In genomic region chr13:52159159-52159982, GRCh38 we compare ENCODE assay signal across 8 cellular contexts. TPM values are rescaled to one million over a fixed set of nuclear protein-coding genes. Genes with fewer than 3 reads are reported as not detected.
A peak's percentile ranks its signal among the peaks of the same experiment; 100 is the strongest.
DNase-seq lines count a peak whose midpoint lies in the region; ATAC-seq and TF ChIP-seq lines count a peak whose summit lies in the region.

Gene NEK3, minus strand, starts transcription at chr13:52159597. Its CDS starts 3,406 bp downstream, at chr13:52156191.

- H4K8ac ChIP-seq in trophoblast cell (ENCODE audit: low read depth, low read length): peak within 1 kb of the TSS; percentile 85

- 4 to 5% methylated on average over 47 to 53 of the region's 74 CpGs for WGBS in GM23248 (ENCODE audit: low coverage in 1 of 2, low lambda C conversion rate in 2 of 2, missing lambda C conversion rate in 2 of 2), 2 experiments
- 1 to 7% (median 3%) methylated on average over 19 to 74 of the region's 74 CpGs for WGBS in adrenal gland, 4 donors
- 2 to 6% (median 3%) methylated on average over 42 to 74 of the region's 74 CpGs for WGBS in heart left ventricle, 4 donors
- no CpG with 5 or more reads among the region's 74 CpGs for WGBS in trophoblast cell (ENCODE audit: extremely low coverage, insufficient coverage, insufficient read length)
- 3 to 5% methylated on average over 49 to 70 of the region's 74 CpGs for WGBS in tibial nerve, 2 donors

- H3K4me2 ChIP-seq in GM23248 (ENCODE audit: unreplicated experiment) (peak within 1 kb of the TSS; percentile 82), SU-DHL-6 (ENCODE audit: low read depth, low read length, poor library complexity, severe bottlenecking) (peak within 1 kb of the TSS; percentile 58), trophoblast cell (ENCODE audit: low read length) (peak within 1 kb of the TSS; percentile 97)

- H3F3A ChIP-seq in GM23248 (ENCODE audit: insufficient read depth) (peaks cover 29% of the 10 kb centered on the region; the same call in 1 of the 2 replicates), SU-DHL-6 (ENCODE audit: insufficient read depth) (no peaks in the 10 kb centered on the region)

- TF ChIP-seq CTCF in LNCaP clone FGC (IDR thresholded peaks at IDR 0.05; ENCODE audit: control insufficient read depth, extremely low read depth, insufficient read depth): no peak
- TF ChIP-seq CTCF in SU-DHL-6 (IDR thresholded peaks at IDR 0.05; ENCODE audit: insufficient read depth, low read length, poor library complexity, severe bottlenecking): no peak
- TF ChIP-seq CTCF in adrenal gland (IDR thresholded peaks at IDR 0.05): no peak
- TF ChIP-seq CTCF in heart left ventricle (IDR thresholded peaks at IDR 0.05): no peak
- TF ChIP-seq CTCF in tibial nerve (IDR thresholded peaks at IDR 0.05): peak in 2 of 5 experiments; percentile 4 to 9

- H3K27me3 ChIP-seq in GM23248 (replicated peaks; ENCODE audit: insufficient read depth) (no peaks in the 10 kb centered on the region), SU-DHL-6 (ENCODE audit: low read length) (no peaks in the 10 kb centered on the region), adrenal gland (no peaks in the 10 kb centered on the region), heart left ventricle (no peaks in the 10 kb centered on the region), trophoblast cell (ENCODE audit: insufficient read depth, low read length) (no peaks in the 10 kb centered on the region), tibial nerve (no peaks in the 10 kb centered on the region)

- H3K4me3 ChIP-seq in GM23248: peak within 1 kb of the TSS; percentile 87
- H3K4me3 ChIP-seq in LNCaP clone FGC (ENCODE audit: low read depth, low read length): peak within 1 kb of the TSS; percentile 62
- H3K4me3 ChIP-seq in SU-DHL-6 (ENCODE audit: insufficient read depth, low read length, poor library complexity, severe bottlenecking): peak within 1 kb of the TSS; percentile 50
- peak within 1 kb of the TSS in 2 of 4 donors; percentile 75 to 92 for H3K4me3 ChIP-seq in adrenal gland
- H3K4me3 ChIP-seq in heart left ventricle: peak within 1 kb of the TSS; percentile 73 to 99 (median 88)
- H3K4me3 ChIP-seq in trophoblast cell (ENCODE audit: low read depth, low read length): peak within 1 kb of the TSS; percentile 92
- peak within 1 kb of the TSS; percentile 61 to 96 (median 79) for H3K4me3 ChIP-seq in tibial nerve

- H3K36me3 ChIP-seq in GM23248 (ENCODE audit: low read depth) (no peaks in the 10 kb centered on the region), SU-DHL-6 (ENCODE audit: low read length) (no peaks in the 10 kb centered on the region), adrenal gland (replicated peaks in 1 of 2) (no peaks in the 10 kb centered on the region), heart left ventricle (peaks cover 0 to 14% (median 0%) of the 10 kb centered on the region in 9 donors), trophoblast cell (ENCODE audit: control insufficient read depth in 1 of 2, insufficient read depth in 2 of 2, low read length in 2 of 2) (no peaks in the 10 kb centered on the region), tibial nerve (peaks cover 0 to 11% (median 0%) of the 10 kb centered on the region in 3 donors)

- H2AK5ac ChIP-seq in trophoblast cell (ENCODE audit: low read length): no peak within 1 kb of the TSS

- peak within 1 kb of the TSS; percentile 66 for H3K27ac ChIP-seq in GM23248
- H3K27ac ChIP-seq in SU-DHL-6 (ENCODE audit: low read depth, low read length): no peak within 1 kb of the TSS
- peak within 1 kb of the TSS in 4 of 5 donors; percentile 6 to 84 (median 77) for H3K27ac ChIP-seq in adrenal gland
- peak within 1 kb of the TSS; percentile 81 to 98 (median 90) for H3K27ac ChIP-seq in heart left ventricle
- no peak within 1 kb of the TSS for H3K27ac ChIP-seq in trophoblast cell (ENCODE audit: low read depth, low read length)
- H3K27ac ChIP-seq in tibial nerve: peak within 1 kb of the TSS; percentile 85 to 98 (median 89)

- DNase-seq in ELF-1 (ENCODE audit: low read depth, low spot score): peak; percentile 83
- peak; percentile 84 for DNase-seq in GM23248
- DNase-seq in LNCaP clone FGC (ENCODE audit: low read depth): no peak
- peak; percentile 51 to 70 (median 61) for DNase-seq in adrenal gland
- peak; percentile 77 to 87 (median 84) for DNase-seq in heart left ventricle
- peak; percentile 33 to 59 for DNase-seq in trophoblast cell
- peak; percentile 41 to 44 for DNase-seq in tibial nerve (ENCODE audit: low spot score in 2 of 2)

- peak within 1 kb of the TSS; percentile 65 for H3K14ac ChIP-seq in trophoblast cell (ENCODE audit: low read length)

- H3K9ac ChIP-seq in GM23248 (peak within 1 kb of the TSS; percentile 89), SU-DHL-6 (ENCODE audit: low read length) (peak within 1 kb of the TSS; percentile 48), trophoblast cell (ENCODE audit: low read length) (peak within 1 kb of the TSS; percentile 85)

- H3K9me2 ChIP-seq in GM23248 (ENCODE audit: insufficient read depth) (no peaks in the 10 kb centered on the region), SU-DHL-6 (replicated peaks; ENCODE audit: insufficient read depth, low read length) (no peaks in the 10 kb centered on the region)

- peak within 1 kb of the TSS; percentile 65 for H2BK120ac ChIP-seq in trophoblast cell (ENCODE audit: insufficient read depth, low read length, poor library complexity)

- H3K9me3 ChIP-seq in GM23248 (ENCODE audit: low read depth) (no peaks in the 10 kb centered on the region), SU-DHL-6 (ENCODE audit: insufficient read depth, low read length) (no peaks in the 10 kb centered on the region), adrenal gland (replicated peaks in 1 of 3) (no peaks in the 10 kb centered on the region), heart left ventricle (no peaks in the 10 kb centered on the region), trophoblast cell (ENCODE audit: insufficient read depth, low read depth, low read length) (no peaks in the 10 kb centered on the region), tibial nerve (no peaks in the 10 kb centered on the region)

- TF ChIP-seq EP300 in tibial nerve (IDR thresholded peaks at IDR 0.05): peak in 1 of 2 donors; percentile 9

- in situ Hi-C loops in GM23248 (cut with MboI): no loop called here

- H3K18ac ChIP-seq in trophoblast cell (ENCODE audit: low read length): peak within 1 kb of the TSS; percentile 78

- H2BK5ac ChIP-seq in trophoblast cell (ENCODE audit: low read depth, low read length, poor library complexity): no peak within 1 kb of the TSS

- intact Hi-C loops in adrenal gland (cut with DNase I) (no loop called here), heart left ventricle (cut with DNase I) (loop anchor here in 4 of 10 donors (2.0 to 10.0 kb wide), 4 partner anchors 33 to 295 kb away; partner anchors contain the start of genes VPS36 (in 2 of the 4) and CKAP2 (in 1 of the 4))

- peak within 1 kb of the TSS; percentile 95 for H2AFZ ChIP-seq in GM23248
- H2AFZ ChIP-seq in SU-DHL-6 (ENCODE audit: low read depth, low read length, severe bottlenecking): peak within 1 kb of the TSS; percentile 78
- peak within 1 kb of the TSS; percentile 90 for H2AFZ ChIP-seq in trophoblast cell (ENCODE audit: insufficient read depth, low read length, poor library complexity)

- H4K91ac ChIP-seq in trophoblast cell (ENCODE audit: low read depth, low read length): peak within 1 kb of the TSS; percentile 79

- no peak within 1 kb of the TSS for H3K23ac ChIP-seq in trophoblast cell (ENCODE audit: low read length)

- H3K4me1 ChIP-seq in GM23248 (ENCODE audit: insufficient read depth) (peaks cover 31% of the 10 kb centered on the region), adrenal gland (replicated peaks in 1 of 2) (peaks cover 7 to 15% of the 10 kb centered on the region in 2 donors), heart left ventricle (peaks cover 0 to 46% (median 23%) of the 10 kb centered on the region in 12 donors), trophoblast cell (ENCODE audit: control insufficient read depth in 1 of 2, insufficient read depth in 2 of 2, low read length in 2 of 2) (no peaks in the 10 kb centered on the region), tibial nerve (peaks cover 0 to 63% (median 12%) of the 10 kb centered on the region in 4 donors)

- TF ChIP-seq POLR2A in adrenal gland (IDR thresholded peaks at IDR 0.05): no peak
- peak in 1 of 2 donors; percentile 30 for TF ChIP-seq POLR2A in heart left ventricle (IDR thresholded peaks at IDR 0.05)
- no peak for TF ChIP-seq POLR2A in tibial nerve (IDR thresholded peaks at IDR 0.05)

- H4K20me1 ChIP-seq in GM23248 (ENCODE audit: insufficient read depth) (no peaks in the 10 kb centered on the region), SU-DHL-6 (ENCODE audit: low read depth, low read length) (no peaks in the 10 kb centered on the region)

- no peak within 1 kb of the TSS for H2BK12ac ChIP-seq in trophoblast cell (ENCODE audit: low read length)

- peak within 1 kb of the TSS; percentile 65 for H4K12ac ChIP-seq in trophoblast cell (ENCODE audit: low read depth, low read length)

- peak; percentile 80 to 96 (median 93) for ATAC-seq in heart left ventricle

- peak within 1 kb of the TSS; percentile 29 for H3K4ac ChIP-seq in trophoblast cell (ENCODE audit: low read depth, low read length)

- peaks cover 4% of the 10 kb centered on the region for H3K79me1 ChIP-seq in trophoblast cell (ENCODE audit: low read length)

- H3K79me2 ChIP-seq in GM23248 (ENCODE audit: insufficient read depth) (peaks cover 13% of the 10 kb centered on the region; the same call in 1 of the 2 replicates), SU-DHL-6 (ENCODE audit: insufficient read depth, low read length) (no peaks in the 10 kb centered on the region), trophoblast cell (ENCODE audit: control insufficient read depth, insufficient read depth, low read length, poor library complexity) (peaks cover 4% of the 10 kb centered on the region)

RNA-seq across cellular contexts. Expression of gene NEK3, which starts in this region (rescaled TPM):
- total RNA-seq in GM23248 (2014; rRNA removed; shearing (Covaris generic)): 8.9 and 12.0 TPM in 2 replicates
- 8.8 and 11.1 TPM in 2 replicates for polyA plus RNA-seq in GM23248 (2016; fragmentation: Nextera tagmentation; extraction: Ambion mirVana)
- 10 to 100 TPM in 3 of 8 donors, 1 to 10 TPM in 5; 3.0 to 16.2 (median 6.8) TPM for total RNA-seq in adrenal gland
- polyA plus RNA-seq in adrenal gland: 10 to 100 TPM in 2 of 3 donors, 1 to 10 TPM in 1; 6.4 to 56.4 (median 26.7) TPM
- 10 to 100 TPM in 1 of 9 donors, 1 to 10 TPM in 8; 2.3 to 10.7 (median 5.2) TPM for total RNA-seq in heart left ventricle
- polyA plus RNA-seq in heart left ventricle: 1 to 10 TPM; 6.8 to 9.3 TPM
- polyA plus RNA-seq in trophoblast cell (2013): 15.5 and 17.9 TPM in 2 replicates
- total RNA-seq in tibial nerve: 10 to 100 TPM; 22.0 to 49.8 (median 36.7) TPM

Comparison
In these comparisons a context has a peak if more than half of its experiments do, and no peak if none do; other contexts are left out.
1. H3K27ac ChIP-seq: peak in GM23248 (single experiment), adrenal gland (4 of 5), heart left ventricle (12 of 12) and tibial nerve (4 of 4); none in SU-DHL-6 (single experiment) and trophoblast cell (single experiment).
2. Peak in every context shown above with its lines, with median percentiles within 50 percentile points of each other: H2AFZ ChIP-seq, H3K4me2 ChIP-seq and H3K9ac ChIP-seq.